In the genomic region with DNA sequence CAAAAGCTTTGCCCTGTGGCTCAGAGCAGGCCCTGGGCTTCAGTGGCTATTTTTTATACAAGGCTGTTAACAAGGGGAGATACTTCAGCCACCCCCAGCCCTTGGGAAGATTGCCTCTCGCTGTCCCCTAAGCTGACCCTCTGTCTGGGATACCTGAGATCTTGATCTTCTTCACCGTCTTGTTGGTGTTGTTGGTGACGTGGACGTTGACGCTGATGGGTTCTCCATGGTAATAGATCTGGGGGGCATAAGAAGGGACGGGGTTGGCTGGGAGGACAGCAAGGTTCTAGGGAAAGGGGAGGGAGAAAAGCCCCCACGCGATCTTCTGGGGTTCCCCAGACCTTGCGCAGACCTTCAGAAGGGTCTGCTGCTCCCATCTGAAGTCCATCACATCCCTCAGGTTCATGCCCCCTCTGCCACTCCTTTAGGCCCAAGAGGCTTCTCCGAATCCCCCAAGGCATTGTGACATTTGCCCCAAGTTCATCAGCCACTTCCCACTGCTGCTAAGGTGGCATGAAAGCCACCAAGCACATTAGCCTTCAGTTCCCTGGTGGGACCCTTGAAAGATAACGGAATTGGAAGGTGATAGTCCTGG, we compare ENCODE assay signal across 11 cellular contexts. TPM values are rescaled to one million over a fixed set of nuclear protein-coding genes. Genes with fewer than 3 reads are reported as not detected.
DNase-seq lines count a peak whose midpoint lies in the region; ATAC-seq and TF ChIP-seq lines count a peak whose summit lies in the region.
"Had no signal": no experiment of that assay in that cellular context is flagged by ENCODE, and none has a peak within 500 bp of the region (broad histone marks: within the 10 kb centered on the region; RNA-seq: fewer than 3 reads in every experiment).

No MANE protein-coding gene starts in this region.

- H3K27ac Mint-ChIP-seq in WTC11 (peak overlapping the region; percentile 31; the same call in 1 of the 2 replicates), endothelial cell (ENCODE audit: unreplicated experiment) (no peak overlapping the region)
- H3K27ac Mint-ChIP-seq in stimulated activated effector memory CD8-positive, alpha-beta T cell treated with anti-CD3 and anti-CD28 coated beads, Interleukin-12 subunit alpha, Interleukin-12 subunit beta, amount 100 ng/mL, for 72 hours: peak overlapping the region; percentile 98

- DNase-seq in activated effector memory CD4-positive, alpha-beta T cell treated with anti-CD3 and anti-CD28 coated beads, Interleukin-2, amount 50 U/mL, for 16 hours: peak; percentile 45
- DNase-seq in activated effector memory CD4-positive, alpha-beta T cell treated with Interleukin-2 at 50 U/mL for 16 hours: no peak
- DNase-seq in WTC11 (ENCODE audit: low spot score) (no peak), endothelial cell (ENCODE audit: low spot score) (no peak), germinal center (ENCODE audit: low spot score) (no peak), PC-3 (no peak)
- DNase-seq in stimulated activated effector memory CD8-positive, alpha-beta T cell treated with anti-CD3 and anti-CD28 coated beads, Interleukin-12 subunit alpha, Interleukin-12 subunit beta, amount 100 ng/mL, for 72 hours (ENCODE audit: low spot score in 2 of 2): no peak
- DNase-seq: anterior cingulate cortex, DMS 273 treated with DMSO at 0.1 percent for 48 hours had no signal

- H3K27ac ChIP-seq in PC-3 (ENCODE audit: low read length): no peak overlapping the region
- H3K27ac ChIP-seq: prostate gland had no signal

- no peaks in the 10 kb centered on the region for H3K4me1 ChIP-seq in PC-3 (ENCODE audit: insufficient read depth, low read length)
- H3K4me1 ChIP-seq: prostate gland had no signal

- no peak overlapping the region for H3K4me2 ChIP-seq in PC-3 (ENCODE audit: low read length)

- BruUV-seq in PC-3 (replicated peaks; lab: Mats Ljungman, UMichigan): no TSS peak

- no peaks in the 10 kb centered on the region for H3F3A ChIP-seq in PC-3 (ENCODE audit: low read length, unreplicated experiment)

- H3K9me2 ChIP-seq in PC-3 (replicated peaks; ENCODE audit: low read length): no peaks in the 10 kb centered on the region

- intact Hi-C loops in PC-3 (cut with micrococcal nuclease): no loop called here

- POLR2A ChIA-PET in WTC11 (lab: Charles Lee): no interaction called here
- POLR2A ChIA-PET in PC-3 (lab: Charles Lee; ENCODE audit: unreplicated experiment): no interaction called here

- no peak overlapping the region for H2AFZ ChIP-seq in PC-3 (ENCODE audit: low read length)

- H3K9me3 Mint-ChIP-seq in WTC11: no peaks in the 10 kb centered on the region
- no peaks in the 10 kb centered on the region for H3K9me3 Mint-ChIP-seq in endothelial cell (ENCODE audit: unreplicated experiment)
- no peaks in the 10 kb centered on the region for H3K9me3 Mint-ChIP-seq in stimulated activated effector memory CD8-positive, alpha-beta T cell treated with anti-CD3 and anti-CD28 coated beads, Interleukin-12 subunit alpha, Interleukin-12 subunit beta, amount 100 ng/mL, for 72 hours

- no peak overlapping the region for H3K4me3 ChIP-seq in PC-3 (ENCODE audit: low read length)
- H3K4me3 ChIP-seq: prostate gland had no signal

- H3K9ac ChIP-seq in PC-3 (ENCODE audit: low read length): no peak overlapping the region

- no peaks in the 10 kb centered on the region for H3K27me3 Mint-ChIP-seq in WTC11 (ENCODE audit: low read depth)
- peaks cover 12% of the 10 kb centered on the region for H3K27me3 Mint-ChIP-seq in endothelial cell (ENCODE audit: unreplicated experiment)

- H3K4me3 Mint-ChIP-seq in WTC11: no peak overlapping the region
- peak overlapping the region; percentile 31 for H3K4me3 Mint-ChIP-seq in endothelial cell (ENCODE audit: unreplicated experiment)
- no peak overlapping the region for H3K4me3 Mint-ChIP-seq in stimulated activated effector memory CD8-positive, alpha-beta T cell treated with anti-CD3 and anti-CD28 coated beads, Interleukin-12 subunit alpha, Interleukin-12 subunit beta, amount 100 ng/mL, for 72 hours

- ATAC-seq in WTC11 (no peak), HG03175 (IDR thresholded peaks at IDR 0.05; ENCODE audit: unreplicated experiment) (no peak), PC-3 (no peak)
- no peak for ATAC-seq in stimulated activated effector memory CD8-positive, alpha-beta T cell treated with anti-CD3 and anti-CD28 coated beads, Interleukin-12 subunit alpha, Interleukin-12 subunit beta, amount 100 ng/mL, for 72 hours

- no peaks in the 10 kb centered on the region for H3K9me3 ChIP-seq in PC-3 (ENCODE audit: low read length)
- H3K9me3 ChIP-seq: prostate gland had no signal

- no peaks in the 10 kb centered on the region for H3K27me3 ChIP-seq in PC-3 (ENCODE audit: low read length)

- no peaks in the 10 kb centered on the region for H3K36me3 ChIP-seq in PC-3 (ENCODE audit: low read depth, low read length)

- H3K4me1 Mint-ChIP-seq in WTC11: peaks cover 32% of the 10 kb centered on the region
- H3K4me1 Mint-ChIP-seq in endothelial cell (ENCODE audit: unreplicated experiment): peaks cover 48% of the 10 kb centered on the region
- peaks cover 51% of the 10 kb centered on the region for H3K4me1 Mint-ChIP-seq in stimulated activated effector memory CD8-positive, alpha-beta T cell treated with anti-CD3 and anti-CD28 coated beads, Interleukin-12 subunit alpha, Interleukin-12 subunit beta, amount 100 ng/mL, for 72 hours

- TF ChIP-seq CTCF in WTC11 (IDR thresholded peaks at IDR 0.05) (no peak), endothelial cell (IDR thresholded peaks at IDR 0.05; ENCODE audit: unreplicated experiment) (no peak), PC-3 (conservative IDR thresholded peaks at IDR 0.05; ENCODE audit: low read depth, low read length) (no peak)

- peaks cover 43% of the 10 kb centered on the region for H3K36me3 Mint-ChIP-seq in WTC11
- peaks cover 59% of the 10 kb centered on the region for H3K36me3 Mint-ChIP-seq in endothelial cell (ENCODE audit: low read depth, unreplicated experiment)
- no peaks in the 10 kb centered on the region for H3K36me3 Mint-ChIP-seq in stimulated activated effector memory CD8-positive, alpha-beta T cell treated with anti-CD3 and anti-CD28 coated beads, Interleukin-12 subunit alpha, Interleukin-12 subunit beta, amount 100 ng/mL, for 72 hours

- no peaks in the 10 kb centered on the region for H4K20me1 ChIP-seq in PC-3 (ENCODE audit: low read length)

- no peaks in the 10 kb centered on the region for H3K79me2 ChIP-seq in PC-3 (ENCODE audit: low read length)

- CTCF ChIA-PET in WTC11 (lab: Charles Lee) (interaction anchor here (0.8 to 2.2 kb wide), 4 partner anchors 14 to 255 kb away, joined by 3 to 14 read pairs (median 4); no protein-coding TSS in a partner anchor), PC-3 (lab: Charles Lee) (interaction anchor here (0.6 kb wide), 1 partner anchor 286 kb away, joined by 3 read pairs; no protein-coding TSS in a partner anchor)

TF ChIP-seq in WTC11, 78 proteins besides CTCF, POLR2A, EP300 and RAD21:
- TF ChIP-seq TCF7 (CRISPR knock-in tag; IDR thresholded peaks at IDR 0.05; ENCODE audit: low read depth) (no peak), ETV6 (CRISPR knock-in tag; IDR thresholded peaks at IDR 0.05) (no peak), FOXK1 (CRISPR knock-in tag; IDR thresholded peaks at IDR 0.05) (no peak), ZNF396 (CRISPR knock-in tag; IDR thresholded peaks at IDR 0.05; ENCODE audit: borderline replicate concordance) (no peak), NR2C2 (CRISPR knock-in tag; IDR thresholded peaks at IDR 0.05) (no peak), ZNF512 (CRISPR knock-in tag; IDR thresholded peaks at IDR 0.05; ENCODE audit: borderline replicate concordance) (no peak), ZNF317 (CRISPR knock-in tag; IDR thresholded peaks at IDR 0.05; ENCODE audit: borderline replicate concordance, low read depth) (no peak), KAT7 (CRISPR knock-in tag; IDR thresholded peaks at IDR 0.05; ENCODE audit: borderline replicate concordance) (no peak), OVOL2 (CRISPR knock-in tag; IDR thresholded peaks at IDR 0.05; ENCODE audit: borderline replicate concordance) (no peak)
- TF ChIP-seq, protein P1, sequence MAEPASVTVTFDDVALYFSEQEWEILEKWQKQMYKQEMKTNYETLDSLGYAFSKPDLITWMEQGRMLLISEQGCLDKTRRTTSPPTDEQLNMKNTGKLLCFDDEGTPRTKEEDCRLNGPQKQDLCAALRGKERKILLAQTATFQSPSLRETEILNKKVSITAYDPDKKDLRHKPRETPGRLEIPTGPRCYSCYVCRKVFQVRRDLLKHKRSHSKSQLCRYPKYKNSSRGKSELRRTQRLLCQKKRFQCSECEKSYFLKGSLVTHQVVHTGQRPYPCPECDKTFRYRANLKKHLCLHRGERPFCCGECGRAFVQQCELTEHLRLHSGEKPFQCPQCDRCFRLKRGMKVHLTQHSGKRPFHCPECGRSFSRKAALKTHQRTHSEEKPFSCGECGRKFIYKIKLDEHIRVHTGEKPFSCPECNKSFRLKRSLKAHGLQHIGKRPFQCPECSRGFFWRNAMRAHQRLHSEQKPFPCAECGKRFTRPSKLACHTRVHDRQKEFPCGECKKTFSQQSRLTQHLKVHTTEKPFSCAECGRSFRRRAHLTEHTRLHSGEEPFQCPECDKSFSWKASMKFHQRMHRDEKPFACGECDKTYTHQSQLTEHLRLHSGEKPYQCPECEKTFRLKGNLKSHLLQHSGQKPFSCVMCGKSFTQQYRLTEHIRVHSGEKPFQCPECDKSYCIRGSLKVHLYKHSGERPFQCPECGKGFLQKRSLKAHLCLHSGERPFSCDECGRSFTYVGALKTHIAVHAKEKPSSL (CRISPR knock-in tag; conservative IDR thresholded peaks at IDR 0.05): no peak
- TF ChIP-seq, protein P2, sequence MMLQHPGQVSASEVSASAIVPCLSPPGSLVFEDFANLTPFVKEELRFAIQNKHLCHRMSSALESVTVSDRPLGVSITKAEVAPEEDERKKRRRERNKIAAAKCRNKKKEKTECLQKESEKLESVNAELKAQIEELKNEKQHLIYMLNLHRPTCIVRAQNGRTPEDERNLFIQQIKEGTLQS (CRISPR knock-in tag; conservative IDR thresholded peaks at IDR 0.05): no peak
TF ChIP-seq in WTC11: peak in this region for 0.

RNA-seq across cellular contexts. Expression of gene TPBGL, which starts 36.7 kb away (rescaled TPM):
- total RNA-seq in WTC11 (2021) (0.37 to 0.78 TPM (median 0.60 TPM) in 3 replicates), endothelial cell (ENCODE audit: unreplicated experiment) (7.0 TPM), PC-3 (2014; rRNA removed) (not detected in 2 replicates)
